ENCODE assay signal across 8 cellular contexts in the genomic region with DNA sequence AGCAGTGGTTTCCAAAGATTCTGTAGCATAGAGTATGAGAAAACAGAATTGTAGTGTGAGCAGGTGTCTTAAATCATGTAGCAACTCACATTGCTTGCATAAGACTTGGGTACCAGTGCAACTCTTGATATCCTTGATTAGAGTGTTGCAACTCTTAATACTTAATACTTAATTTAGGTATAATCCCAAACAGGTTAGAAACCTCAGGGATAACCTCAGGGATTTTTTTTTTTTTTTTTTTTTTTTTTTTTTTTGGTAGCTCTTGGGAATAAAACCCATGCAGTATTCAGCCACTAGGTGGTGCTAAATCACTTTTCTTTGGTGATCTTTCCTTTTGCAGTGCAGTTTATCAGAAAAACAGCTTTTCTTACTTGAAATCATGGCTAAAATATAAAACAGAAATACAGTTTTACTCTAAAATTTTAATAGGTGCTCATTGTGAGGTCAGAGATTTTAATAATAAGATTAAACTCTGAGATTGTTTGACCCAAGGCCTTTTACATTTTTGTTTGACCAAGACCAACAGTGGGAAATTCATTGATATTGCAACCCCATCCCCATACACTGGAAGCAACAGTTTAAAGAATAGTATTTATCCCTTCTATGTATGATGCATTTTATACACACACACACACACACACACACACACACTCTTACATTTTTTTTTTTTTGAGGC. TPM values are rescaled to one million over a fixed set of nuclear protein-coding genes. Genes with fewer than 3 reads are reported as not detected.
DNase-seq lines count a peak whose midpoint lies in the region; ATAC-seq and TF ChIP-seq lines count a peak whose summit lies in the region.

No MANE protein-coding gene starts in this region.

- H3K4me1 ChIP-seq in heart right ventricle = peaks cover 0 to 39% (median 9%) of the 10 kb centered on the region in 9 donors
- no peaks in the 10 kb centered on the region for H3K4me1 ChIP-seq in right cardiac atrium (ENCODE audit: control insufficient read depth, insufficient read depth, low read length)
- H3K4me1 ChIP-seq in SJCRH30 = no peaks in the 10 kb centered on the region

- ATAC-seq in heart right ventricle = no peak
- no peak for ATAC-seq in right cardiac atrium
- ATAC-seq in HG02938 (IDR thresholded peaks at IDR 0.05; ENCODE audit: unreplicated experiment) = no peak
- no peak for ATAC-seq in HG02588 (IDR thresholded peaks at IDR 0.05; ENCODE audit: unreplicated experiment)

- H3K27me3 ChIP-seq in heart right ventricle (no peaks in the 10 kb centered on the region), right cardiac atrium (ENCODE audit: control insufficient read depth, insufficient read depth) (no peaks in the 10 kb centered on the region), SJCRH30 (no peaks in the 10 kb centered on the region)

- H3K36me3 ChIP-seq in heart right ventricle = peaks cover 0 to 98% (median 64%) of the 10 kb centered on the region in 9 donors
- H3K36me3 ChIP-seq in SJCRH30 = peaks cover 6% of the 10 kb centered on the region; the same call in 1 of the 2 replicates

- H3K4me3 ChIP-seq in heart right ventricle (no peak overlapping the region), right cardiac atrium (ENCODE audit: low read length) (no peak overlapping the region), LNCaP clone FGC (ENCODE audit: low read depth, low read length) (no peak overlapping the region), SJCRH30 (no peak overlapping the region)

- H3K9me3 ChIP-seq in heart right ventricle (no peaks in the 10 kb centered on the region), right cardiac atrium (ENCODE audit: control insufficient read depth, low read length) (no peaks in the 10 kb centered on the region), SJCRH30 (replicated peaks) (no peaks in the 10 kb centered on the region)

- DNase-seq in heart right ventricle (peak in 1 of 2 donors; percentile 61), right cardiac atrium (no peak), LNCaP clone FGC (ENCODE audit: low read depth) (peak; percentile 35), SJCRH30 (peak; percentile 48 to 83), myocyte (ENCODE audit: low read depth) (peak; percentile 76)
- peak; percentile 51 for DNase-seq in effector CD4-positive, alpha-beta T cell

- TF ChIP-seq CTCF in heart right ventricle (IDR thresholded peaks at IDR 0.05) = peak; percentile 59 to 86 (median 73)
- peak; percentile 60 for TF ChIP-seq CTCF in LNCaP clone FGC (IDR thresholded peaks at IDR 0.05; ENCODE audit: control insufficient read depth, extremely low read depth, insufficient read depth)

- intact Hi-C loops in heart right ventricle (cut with DNase I) = loop anchor here in 6 of 10 donors (1.0 to 10.0 kb wide), 6 partner anchors 52 to 412 kb away; a partner anchor contains a TSS
- intact Hi-C loops in right cardiac atrium (cut with DNase I) = loop anchor here in 2 of 4 donors (5.0 kb wide), 1 partner anchor 410 kb away; no protein-coding TSS in a partner anchor

- peak overlapping the region in 6 of 10 donors; percentile 30 to 70 (median 48) for H3K27ac ChIP-seq in heart right ventricle
- H3K27ac ChIP-seq in right cardiac atrium (ENCODE audit: low read length) = no peak overlapping the region
- no peak overlapping the region for H3K27ac ChIP-seq in SJCRH30

RNA-seq across cellular contexts. Expression of a gene that starts 55.3 kb away (rescaled TPM):
- total RNA-seq in heart right ventricle (100 to 1,000 TPM in 1 of 10 donors, 10 to 100 TPM in 9; 26.6 to 106 (median 43.6) TPM), right cardiac atrium (10 to 100 TPM; 36.3 to 50.0 (median 40.9) TPM), myocyte (35.6 and 40.4 TPM in 2 replicates)
- polyA plus RNA-seq in heart right ventricle (1 to 10 TPM; 4.4 to 8.1 TPM), right cardiac atrium (7.7 TPM)
- total RNA-seq in SJCRH30 (2014; rRNA removed; shearing (Covaris generic)) = 7.9 and 8.5 TPM in 2 replicates
- polyA plus RNA-seq in myocyte (2012) = 21.0 TPM

Comparison
In these comparisons a context has a peak if more than half of its experiments do, and no peak if none do; other contexts are left out.
1. H3K27ac ChIP-seq: peak in heart right ventricle (6 of 10); none in right cardiac atrium (single experiment) and SJCRH30 (single experiment).
2. DNase-seq: peak in LNCaP clone FGC (single experiment), SJCRH30 (2 of 2), effector CD4-positive, alpha-beta T cell (single experiment) and myocyte (single experiment); none in right cardiac atrium (0 of 3).